ENCODE assay signal across 28 cellular contexts in the genomic region with DNA sequence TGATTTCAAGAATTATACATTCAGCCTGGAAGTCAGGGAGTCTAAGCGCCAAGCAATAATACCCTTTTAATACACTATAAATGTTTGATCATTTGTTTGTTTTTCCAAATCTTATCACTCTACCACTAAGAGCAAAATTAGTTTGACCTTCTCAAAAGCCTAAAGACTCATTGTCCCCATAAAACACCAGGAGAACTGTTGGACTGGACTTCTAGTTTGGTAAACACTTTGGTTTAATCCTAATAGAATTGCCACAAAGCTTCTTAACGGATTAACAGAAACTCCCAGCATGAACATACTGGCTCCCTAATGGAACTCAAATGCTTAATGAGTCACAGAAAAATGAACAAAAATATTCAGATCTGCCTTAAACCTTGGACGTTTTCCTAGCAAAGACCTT. TPM values are rescaled to one million over a fixed set of nuclear protein-coding genes. Genes with fewer than 3 reads are reported as not detected.
"Had no signal": no experiment of that assay in that cellular context is flagged by ENCODE, and none has a peak within 500 bp of the region (broad histone marks: within the 10 kb centered on the region; RNA-seq: fewer than 3 reads in every experiment).

No MANE protein-coding gene starts in this region.

- H3K4me3 ChIP-seq: esophagus muscularis mucosa, gastroesophageal sphincter, heart left ventricle, hepatocyte, lung, right atrium auricular region, sigmoid colon, testis, tibial artery had no signal

- H3K27ac ChIP-seq: esophagus muscularis mucosa, foreskin keratinocyte, gastroesophageal sphincter, heart left ventricle, hepatocyte, neutrophil, parathyroid adenoma, right atrium auricular region, sigmoid colon, testis, tibial artery had no signal

- H3K36me3 Mint-ChIP-seq: memory B cell; natural killer cell; stimulated activated memory B cell treated with anti-CD40 and anti-IgM and Interleukin-4, amounts not matched to agents 10 μg/mL and 1 μg/mL and 100 μg/mL, for 72 hours; type B pancreatic cell had no signal

- H2AFZ ChIP-seq: hepatocyte, parathyroid adenoma had no signal

- H3K9ac ChIP-seq: parathyroid adenoma had no signal

- H3K4me1 ChIP-seq: esophagus muscularis mucosa, foreskin keratinocyte, gastroesophageal sphincter, heart left ventricle, parathyroid adenoma, right atrium auricular region, sigmoid colon, testis, tibial artery had no signal

- H3K4me2 ChIP-seq: hepatocyte had no signal

- H3K9me3 ChIP-seq: esophagus muscularis mucosa, gastroesophageal sphincter, neutrophil, right atrium auricular region, sigmoid colon, testis, tibial artery had no signal

- H3K4me1 Mint-ChIP-seq: memory B cell; natural killer cell; stimulated activated memory B cell treated with anti-CD40 and anti-IgM and Interleukin-4, amounts not matched to agents 10 μg/mL and 1 μg/mL and 100 μg/mL, for 72 hours had no signal

- H3K36me3 ChIP-seq: esophagus muscularis mucosa, gastroesophageal sphincter, heart left ventricle, neutrophil, right atrium auricular region, sigmoid colon, tibial artery had no signal

- H3K27me3 Mint-ChIP-seq: progenitor cell of endocrine pancreas; stimulated activated memory B cell treated with anti-CD40 and anti-IgM and Interleukin-4, amounts not matched to agents 10 μg/mL and 1 μg/mL and 100 μg/mL, for 72 hours; type B pancreatic cell had no signal

- H3K27me3 ChIP-seq: esophagus muscularis mucosa, foreskin keratinocyte, gastroesophageal sphincter, hepatocyte, neutrophil, sigmoid colon, testis, tibial artery had no signal

- DNase-seq: dermis blood vessel endothelial cell; effector memory CD4-positive, alpha-beta T cell; foreskin keratinocyte; heart left ventricle; kidney; natural killer cell; sigmoid colon; stimulated activated CD4-positive, alpha-beta T cell treated with anti-CD3 and anti-CD28 coated beads, Interleukin-2, amount 100 ng/mL, for 24 hours; stimulated activated CD4-positive, alpha-beta T cell treated with anti-CD3 and anti-CD28 coated beads, Interleukin-4, amount 100 ng/mL, for 24 hours; stimulated activated naive CD8-positive, alpha-beta T cell treated with anti-CD3 and anti-CD28 coated beads, Interleukin-15, Interleukin-2, amounts not matched to agents 100 U/mL and 50 U/mL, for 24 hours; substantia nigra; testis; tibial artery had no signal

- H3K9me3 Mint-ChIP-seq: memory B cell, natural killer cell, type B pancreatic cell had no signal

- H3K4me3 Mint-ChIP-seq: memory B cell; natural killer cell; stimulated activated memory B cell treated with anti-CD40 and anti-IgM and Interleukin-4, amounts not matched to agents 10 μg/mL and 1 μg/mL and 100 μg/mL, for 72 hours; type B pancreatic cell had no signal

- ATAC-seq: foreskin keratinocyte; gastroesophageal sphincter; heart left ventricle; left lobe of liver; natural killer cell; stimulated activated memory B cell treated with anti-CD40 and anti-IgM and Interleukin-4, amounts not matched to agents 10 μg/mL and 1 μg/mL and 100 μg/mL, for 72 hours; stimulated activated naive CD8-positive, alpha-beta T cell treated with anti-CD3 and anti-CD28 coated beads, Interleukin-15, Interleukin-2, amounts not matched to agents 100 U/mL and 50 U/mL, for 24 hours had no signal

- H3K27ac Mint-ChIP-seq: memory B cell; natural killer cell; progenitor cell of endocrine pancreas; stimulated activated memory B cell treated with anti-CD40 and anti-IgM and Interleukin-4, amounts not matched to agents 10 μg/mL and 1 μg/mL and 100 μg/mL, for 72 hours; type B pancreatic cell had no signal

- H3K79me2 ChIP-seq: hepatocyte, parathyroid adenoma had no signal

RNA-seq across cellular contexts. Expression of gene SYTL5, which starts 34.9 kb away (rescaled TPM):
- total RNA-seq: endothelial cell of umbilical vein, esophagus muscularis mucosa, mononuclear cell, skeletal muscle tissue had no signal
